In genomic region chr10:68083953-68084352, GRCh38 we compare ENCODE assay signal across 18 cellular contexts. TPM values are rescaled to one million over a fixed set of nuclear protein-coding genes. Genes with fewer than 3 reads are reported as not detected.
"Had no signal": no experiment of that assay in that cellular context is flagged by ENCODE, and none has a peak within 500 bp of the region (broad histone marks: within the 10 kb centered on the region; RNA-seq: fewer than 3 reads in every experiment).

No MANE protein-coding gene starts in this region.

- ATAC-seq: left lobe of liver; sciatic nerve; stimulated activated naive CD8-positive, alpha-beta T cell treated with anti-CD3 and anti-CD28 coated beads, Interleukin-15, Interleukin-2, amounts not matched to agents 100 U/mL and 50 U/mL, for 24 hours; upper lobe of right lung; WTC11 had no signal

- H3K4me1 ChIP-seq: upper lobe of right lung had no signal

- H3K27ac ChIP-seq: upper lobe of right lung had no signal

- H3K9me3 ChIP-seq: upper lobe of right lung had no signal

- DNase-seq: activated CD4-positive, alpha-beta T cell treated with anti-CD3 and anti-CD28 coated beads for 48 hours; activated naive CD4-positive, alpha-beta T cell treated with anti-CD3 and anti-CD28 coated beads, Interleukin-2, amount 50 U/mL, for 16 hours; activated T-cell treated with anti-CD3 and anti-CD28 coated beads for 4 hours; amniotic stem cell; dermis blood vessel endothelial cell; endodermal cell; stimulated activated CD4-positive, alpha-beta T cell treated with anti-CD3 and anti-CD28 coated beads, Interleukin-4, amount 100 ng/mL, for 1 hour; stimulated activated CD8-positive, alpha-beta memory T cell treated with anti-CD3 and anti-CD28 coated beads, Interleukin-4, amount 100 ng/mL, for 48 hours; stimulated activated naive CD8-positive, alpha-beta T cell treated with anti-CD3 and anti-CD28 coated beads, Interleukin-15, Interleukin-2, amounts not matched to agents 100 U/mL and 50 U/mL, for 24 hours; T-helper 1 cell; upper lobe of right lung had no signal

- H3K27ac Mint-ChIP-seq: endodermal cell, WTC11 had no signal

- H3K4me3 Mint-ChIP-seq: brain, endodermal cell, WTC11 had no signal

- H3K4me3 ChIP-seq: upper lobe of right lung had no signal

- H3K36me3 Mint-ChIP-seq: brain, WTC11 had no signal

- H3K9me3 Mint-ChIP-seq: brain, endodermal cell, WTC11 had no signal

- H3K36me3 ChIP-seq: upper lobe of right lung had no signal

- H3K27me3 ChIP-seq: upper lobe of right lung had no signal

RNA-seq across cellular contexts. Expression of gene MYPN, which starts 25.3 kb away (rescaled TPM):
- total RNA-seq: cerebellum, dermis blood vessel endothelial cell, endodermal cell, left lobe of liver, mesenteric fat pad, temporal lobe, upper lobe of right lung, WTC11 had no signal
